ENCODE assay signal across 9 cellular contexts in genomic region chr6:27280064-27280539, GRCh38. TPM values are rescaled to one million over a fixed set of nuclear protein-coding genes. Genes with fewer than 3 reads are reported as not detected.
DNase-seq lines count a peak whose midpoint lies in the region; ATAC-seq and TF ChIP-seq lines count a peak whose summit lies in the region.
"Had no signal": no experiment of that assay in that cellular context is flagged by ENCODE, and none has a peak within 500 bp of the region (broad histone marks: within the 10 kb centered on the region; RNA-seq: fewer than 3 reads in every experiment).

No MANE protein-coding gene starts in this region.

- H3K79me2 ChIP-seq in MM.1S (ENCODE audit: low read length) = no peaks in the 10 kb centered on the region

- H3K36me3 ChIP-seq in HEK293 (ENCODE audit: control insufficient read depth in 2 of 2, insufficient read depth in 1 of 2, low read length in 2 of 2) (no peaks in the 10 kb centered on the region), MM.1S (replicated peaks; ENCODE audit: insufficient read depth, low read length) (no peaks in the 10 kb centered on the region)

- no peaks in the 10 kb centered on the region for H3F3A ChIP-seq in MM.1S (ENCODE audit: insufficient read depth, low read length)

- TF ChIP-seq CTCF in HEK293 (tag by site-specific recombination; IDR thresholded peaks at IDR 0.05) (no peak), MM.1S (IDR thresholded peaks at IDR 0.05; ENCODE audit: low read length) (no peak)

- POLR2A ChIA-PET in HEK293 (lab: Yijun Ruan, JAX) = interaction anchor here (0.7 to 2.5 kb wide), 5 partner anchors 16 to 474 kb away, joined by 3 to 16 read pairs (median 10); a partner anchor contains a TSS

- no peak overlapping the region for H3K9ac ChIP-seq in MM.1S (ENCODE audit: low read length)

- H3K27ac ChIP-seq in HEK293 (ENCODE audit: extremely low read depth, low read depth, low read length) (peak overlapping the region; percentile 54), MM.1S (ENCODE audit: low read length) (no peak overlapping the region)

- H3K27me3 ChIP-seq in MM.1S (replicated peaks; ENCODE audit: insufficient read depth, low read length) = no peaks in the 10 kb centered on the region

- no peak overlapping the region for H3K4me2 ChIP-seq in MM.1S (ENCODE audit: low read depth, low read length)

- peak overlapping the region; percentile 59 for H3K4me3 ChIP-seq in HEK293 (ENCODE audit: low read depth, low read length)
- peak overlapping the region; percentile 47 for H3K4me3 ChIP-seq in skeletal muscle cell (ENCODE audit: low read depth, low read length)
- H3K4me3 ChIP-seq in MM.1S (ENCODE audit: low read length) = no peak overlapping the region

- H3K9me3 ChIP-seq in HEK293 (ENCODE audit: control insufficient read depth, insufficient read depth, low read depth, low read length) (no peaks in the 10 kb centered on the region), MM.1S (replicated peaks; ENCODE audit: insufficient read depth, low read length) (no peaks in the 10 kb centered on the region)

- CTCF ChIA-PET in HEK293 (lab: Yijun Ruan, JAX) = interaction anchor here (0.8 kb wide), 1 partner anchor 16 kb away, joined by 3 read pairs; no protein-coding TSS in a partner anchor

- H3K4me1 ChIP-seq in HEK293 (ENCODE audit: control insufficient read depth, insufficient read depth, low read length) (no peaks in the 10 kb centered on the region), MM.1S (ENCODE audit: low read length) (no peaks in the 10 kb centered on the region)

- DNase-seq in AG08396 (ENCODE audit: low spot score) (peak; percentile 56), RPMI7951 (ENCODE audit: low read depth) (peak; percentile 51), dermis microvascular lymphatic vessel endothelial cell (ENCODE audit: low read depth in 2 of 2) (peak; percentile 6 to 34), skeletal muscle cell (ENCODE audit: low read depth) (no peak), NOMO-1 treated with dmso at 0.1 percent for 144 hours (lab: John Stamatoyannopoulos, UW; ENCODE audit: unreplicated experiment) (no peak), left cardiac atrium (no peak), MM.1S (no peak)

- intact Hi-C loops in left cardiac atrium (cut with DNase I) = no loop called here

- no peaks in the 10 kb centered on the region for H4K20me1 ChIP-seq in MM.1S (ENCODE audit: insufficient read depth, low read length)

- H2AFZ ChIP-seq in MM.1S (ENCODE audit: low read length) = no peak overlapping the region

- no peaks in the 10 kb centered on the region for H3K9me2 ChIP-seq in MM.1S (replicated peaks; ENCODE audit: insufficient read depth, low read length)

- ATAC-seq in left cardiac atrium = no peak

TF ChIP-seq in HEK293, 187 proteins besides CTCF, POLR2A, EP300 and RAD21 (continues in another document):
- TF ChIP-seq ZNF645 (tag by site-specific recombination; IDR thresholded peaks at IDR 0.05) = no peak
- no peak for TF ChIP-seq ZBTB10 (tag by site-specific recombination; IDR thresholded peaks at IDR 0.05)
- peak; percentile 22; the same call in 1 of the 2 replicates for TF ChIP-seq ZNF692 (tag by site-specific recombination; IDR thresholded peaks at IDR 0.05)
- TF ChIP-seq ZBTB17 (tag by site-specific recombination; IDR thresholded peaks at IDR 0.05) = 0 out of 2 replicates have a peak, but pooled peaks have one; percentile 5
- peak; percentile 69 for TF ChIP-seq ZNF639 (tag by site-specific recombination; IDR thresholded peaks at IDR 0.05)
- peak; percentile 46; the same call in 1 of the 2 replicates for TF ChIP-seq SCRT2 (tag by site-specific recombination; IDR thresholded peaks at IDR 0.05)
- peak; percentile 45; the same call in 1 of the 2 replicates for TF ChIP-seq ZXDB (tag by site-specific recombination; IDR thresholded peaks at IDR 0.05)
- TF ChIP-seq ZNF513 (tag by site-specific recombination; IDR thresholded peaks at IDR 0.05) = peak; percentile 25; the same call in 1 of the 2 replicates
- no peak for TF ChIP-seq ZNF76 (tag by site-specific recombination; IDR thresholded peaks at IDR 0.05; ENCODE audit: borderline replicate concordance, low read depth)
- 0 out of 2 replicates have a peak, but pooled peaks have one; percentile 7 for TF ChIP-seq ZFHX2 (tag by site-specific recombination; conservative IDR thresholded peaks at IDR 0.05)
- TF ChIP-seq ZBTB44 (tag by site-specific recombination; IDR thresholded peaks at IDR 0.05) = peak; percentile 46; the same call in 1 of the 2 replicates

RNA-seq across cellular contexts. Expression of gene POM121L2, which starts 32.0 kb away (rescaled TPM):
- 0.12 TPM in 1 of 2 replicates, not detected in the other for total RNA-seq in RPMI7951 (2014; rRNA removed; shearing (Covaris generic))
- total RNA-seq in dermis microvascular lymphatic vessel endothelial cell (not detected in 2 replicates), left cardiac atrium (not detected)
- total RNA-seq: mononuclear cell had no signal

RNA-seq across cellular contexts. Expression of gene PRSS16, which starts 32.6 kb away (rescaled TPM):
- total RNA-seq in RPMI7951 (2014; rRNA removed; shearing (Covaris generic)) = 0.36 TPM in 1 of 2 replicates, not detected in the other
- total RNA-seq in dermis microvascular lymphatic vessel endothelial cell = not detected in 2 replicates
- total RNA-seq in left cardiac atrium = under 1 TPM; 0.31 to 0.88 TPM

Comparison
In these comparisons a context has a peak if more than half of its experiments do, and no peak if none do; other contexts are left out.
1. DNase-seq: peak in AG08396 (single experiment), RPMI7951 (single experiment) and dermis microvascular lymphatic vessel endothelial cell (2 of 2); none in skeletal muscle cell (single experiment), NOMO-1 treated with dmso at 0.1 percent for 144 hours (single experiment), left cardiac atrium (single experiment) and MM.1S (single experiment).